Comparison of ENCODE assay signal across 20 cellular contexts in genomic region chr7:121103091-121103490, GRCh38.
DNase-seq lines count a peak whose midpoint lies in the region; ATAC-seq, FAIRE-seq and TF ChIP-seq lines count a peak whose summit lies in the region.
"Had no signal": no experiment of that assay in that cellular context is flagged by ENCODE, and none has a peak within 500 bp of the region (broad histone marks: within the 10 kb centered on the region; RNA-seq: fewer than 3 reads in every experiment).

No MANE protein-coding gene starts in this region.

- H3K79me2 ChIP-seq in keratinocyte (ENCODE audit: control insufficient read depth, insufficient read depth, low read length) = no peaks in the 10 kb centered on the region

- no peak for FAIRE-seq in keratinocyte (lab: Jason Lieb, UNC)
- FAIRE-seq: A204.1 had no signal

- H3K9ac ChIP-seq in keratinocyte (ENCODE audit: control insufficient read depth, extremely low read depth, insufficient read depth, low read length) = no peak overlapping the region

- peak overlapping the region; percentile 77 for H3K27ac Mint-ChIP-seq in type B pancreatic cell
- H3K27ac Mint-ChIP-seq: IgD-negative memory B cell had no signal

- WGBS in heart right ventricle, 2 donors = 65 to 70% methylated on average over 2 of the region's 2 CpGs

- H3K4me2 ChIP-seq in keratinocyte (ENCODE audit: control insufficient read depth, extremely low read depth, insufficient read depth, low read depth, low read length) = peak overlapping the region; percentile 59

- peaks cover 0 to 27% (median 19%) of the 10 kb centered on the region in 9 donors for H3K4me1 ChIP-seq in heart right ventricle
- H3K4me1 ChIP-seq in right atrium auricular region = peaks cover 0 to 16% of the 10 kb centered on the region in 2 donors
- peaks cover 20% of the 10 kb centered on the region for H3K4me1 ChIP-seq in RWPE2 (ENCODE audit: insufficient read depth, poor library complexity, severe bottlenecking)
- H3K4me1 ChIP-seq in keratinocyte (ENCODE audit: control insufficient read depth, extremely low read depth, insufficient read depth, low read length) = peaks cover 11% of the 10 kb centered on the region
- H3K4me1 ChIP-seq in uterus = peaks cover 0 to 5% of the 10 kb centered on the region in 2 donors
- H3K4me1 ChIP-seq: BE2C, Peyer's patch, SJSA1 had no signal

- no peaks in the 10 kb centered on the region for H3K27me3 Mint-ChIP-seq in type B pancreatic cell
- H3K27me3 Mint-ChIP-seq: IgD-negative memory B cell had no signal

- no peak for ATAC-seq in heart right ventricle
- no peak for ATAC-seq in RWPE2 (ENCODE audit: low read depth)
- no peak for ATAC-seq in HG03159 (IDR thresholded peaks at IDR 0.05; ENCODE audit: unreplicated experiment)

- peaks cover 0 to 50% (median 9%) of the 10 kb centered on the region in 9 donors for H3K36me3 ChIP-seq in heart right ventricle
- H3K36me3 ChIP-seq in right atrium auricular region = peaks cover 8% of the 10 kb centered on the region
- H3K36me3 ChIP-seq in RWPE2 (ENCODE audit: low read depth) = no peaks in the 10 kb centered on the region
- H3K36me3 ChIP-seq in keratinocyte (ENCODE audit: control insufficient read depth in 2 of 2, extremely low read depth in 1 of 2, insufficient read depth in 2 of 2, low read length in 2 of 2) = no peaks in the 10 kb centered on the region
- H3K36me3 ChIP-seq in uterus = no peaks in the 10 kb centered on the region
- H3K36me3 ChIP-seq: BE2C, Peyer's patch had no signal

- peaks cover 19% of the 10 kb centered on the region for H3K4me1 Mint-ChIP-seq in type B pancreatic cell (ENCODE audit: unreplicated experiment)
- H3K4me1 Mint-ChIP-seq: IgD-negative memory B cell had no signal

- H3K9me3 Mint-ChIP-seq in type B pancreatic cell = peaks cover 5% of the 10 kb centered on the region
- H3K9me3 Mint-ChIP-seq: IgD-negative memory B cell had no signal

- no peaks in the 10 kb centered on the region for H3K9me1 ChIP-seq in keratinocyte (ENCODE audit: control insufficient read depth, extremely low read depth, insufficient read depth, low read length)

- H3K4me3 Mint-ChIP-seq in type B pancreatic cell = peak overlapping the region; percentile 57
- H3K4me3 Mint-ChIP-seq: IgD-negative memory B cell had no signal

- H3K36me3 Mint-ChIP-seq in type B pancreatic cell = no peaks in the 10 kb centered on the region

- no peak for TF ChIP-seq POLR2A in uterus (IDR thresholded peaks at IDR 0.05)

- TF ChIP-seq CTCF in heart right ventricle (IDR thresholded peaks at IDR 0.05) = no peak
- TF ChIP-seq CTCF in right atrium auricular region (IDR thresholded peaks at IDR 0.05) = no peak
- TF ChIP-seq CTCF in RWPE2 (IDR thresholded peaks at IDR 0.05; ENCODE audit: poor library complexity, severe bottlenecking) = no peak
- TF ChIP-seq CTCF in keratinocyte (optimal IDR thresholded peaks at IDR 0.05 in 1 of 3, IDR thresholded peaks at IDR 0.05 in 1 of 3, conservative IDR thresholded peaks at IDR 0.05 in 1 of 3; ENCODE audit: extremely low read depth in 1 of 3, insufficient read depth in 2 of 3, low read length in 3 of 3) = no peak
- no peak for TF ChIP-seq CTCF in type B pancreatic cell (conservative IDR thresholded peaks at IDR 0.05)
- TF ChIP-seq CTCF in uterus (IDR thresholded peaks at IDR 0.05) = no peak

- H4K20me1 ChIP-seq in keratinocyte (ENCODE audit: control insufficient read depth, extremely low read depth, insufficient read depth, low read length) = no peaks in the 10 kb centered on the region

- no peak for DNase-seq in heart right ventricle
- DNase-seq in right atrium auricular region (ENCODE audit: low spot score) = no peak
- DNase-seq in RWPE2 (ENCODE audit: low spot score) = no peak
- no peak for DNase-seq in keratinocyte (ENCODE audit: low read depth, low spot score)
- DNase-seq in type B pancreatic cell (ENCODE audit: extremely low spot score, unreplicated experiment) = no peak
- DNase-seq in islet precursor cell = no peak
- no peak for DNase-seq in uterus
- DNase-seq: BE2C; DMS79 treated with DMSO at 0.1 percent for 48 hours; HCEC 1CT; Karpas-422; MV-4-11; NCI-H1105 treated with DMSO at 0.1 percent for 48 hours; NCI-H226; NK-92 treated with Interleukin-12 subunit alpha and Interleukin-12 subunit beta, amount 100 ng/mL, for 24 hours; Peyer's patch had no signal

- H2AFZ ChIP-seq in keratinocyte (ENCODE audit: control insufficient read depth, low read length) = peak overlapping the region; percentile 39

- H3K4me3 ChIP-seq in heart right ventricle (no peak overlapping the region), right atrium auricular region (no peak overlapping the region), RWPE2 (ENCODE audit: severe bottlenecking) (no peak overlapping the region), keratinocyte (ENCODE audit: control insufficient read depth in 2 of 3, extremely low read depth in 1 of 3, insufficient read depth in 2 of 3, low read depth in 1 of 3, low read length in 3 of 3) (no peak overlapping the region), uterus (no peak overlapping the region)
- H3K4me3 ChIP-seq: Peyer's patch, SJSA1 had no signal

- dilution Hi-C loops in keratinocyte (cut with MboI; ENCODE audit: extremely low pct_ligation_motif_present, low sequenced_read_pairs) = no loop called here

- H3K27ac ChIP-seq in heart right ventricle (peak overlapping the region in 7 of 10 donors; percentile 2 to 65 (median 38)), right atrium auricular region (peak overlapping the region in 1 of 2 donors; percentile 28), RWPE2 (ENCODE audit: poor library complexity, severe bottlenecking) (peak overlapping the region; percentile 84), keratinocyte (ENCODE audit: control insufficient read depth, insufficient read depth, low read length) (no peak overlapping the region), uterus (no peak overlapping the region)
- H3K27ac ChIP-seq: Peyer's patch, SJSA1 had no signal

- H3K27me3 ChIP-seq in heart right ventricle (no peaks in the 10 kb centered on the region), right atrium auricular region (no peaks in the 10 kb centered on the region), RWPE2 (ENCODE audit: insufficient read depth, poor library complexity, severe bottlenecking) (no peaks in the 10 kb centered on the region), keratinocyte (ENCODE audit: control insufficient read depth, extremely low read depth, insufficient read depth, low read length) (no peaks in the 10 kb centered on the region), uterus (no peaks in the 10 kb centered on the region)
- H3K27me3 ChIP-seq: BE2C, Peyer's patch, SJSA1 had no signal

- intact Hi-C loops in heart right ventricle (cut with DNase I) (loop anchor here in 5 of 10 donors (10.0 kb wide), 3 partner anchors 248 to 308 kb away; partner anchors contain the start of gene TSPAN12 (in 1 of the 5)), uterus (cut with DNase I; ENCODE audit: low total_unique reads) (no loop called here)

- peaks cover 0 to 5% (median 0%) of the 10 kb centered on the region in 11 donors for H3K9me3 ChIP-seq in heart right ventricle
- no peaks in the 10 kb centered on the region for H3K9me3 ChIP-seq in right atrium auricular region
- no peaks in the 10 kb centered on the region for H3K9me3 ChIP-seq in RWPE2 (ENCODE audit: severe bottlenecking)
- no peaks in the 10 kb centered on the region for H3K9me3 ChIP-seq in keratinocyte (ENCODE audit: control insufficient read depth, low read depth, low read length)
- no peaks in the 10 kb centered on the region for H3K9me3 ChIP-seq in uterus
- H3K9me3 ChIP-seq: BE2C, Peyer's patch, SJSA1 had no signal

Comparison
In these comparisons a context has a peak if more than half of its experiments do, and no peak if none do; other contexts are left out.
1. H3K27ac ChIP-seq: peak in heart right ventricle (7 of 10) and RWPE2 (single experiment); none in keratinocyte (single experiment) and uterus (0 of 2).